Comparison of ENCODE assay signal across 9 cellular contexts in genomic region chr16:57475711-57476339, GRCh38. TPM values are rescaled to one million over a fixed set of nuclear protein-coding genes. Genes with fewer than 3 reads are reported as not detected.
DNase-seq lines count a peak whose midpoint lies in the region; ATAC-seq, FAIRE-seq and TF ChIP-seq lines count a peak whose summit lies in the region.
"Had no signal": no experiment of that assay in that cellular context is flagged by ENCODE, and none has a peak within 500 bp of the region (broad histone marks: within the 10 kb centered on the region; RNA-seq: fewer than 3 reads in every experiment).

No MANE protein-coding gene starts in this region.

- ATAC-seq in GM21786 (IDR thresholded peaks at IDR 0.05; ENCODE audit: unreplicated experiment) (peak; percentile 91), thoracic aorta (ENCODE audit: insufficient number of reproducible peaks, low FRiP score, low read depth) (no peak)

- peak; percentile 67 for DNase-seq in GM03348 (ENCODE audit: low spot score)
- peak; percentile 90 for DNase-seq in Karpas-422
- DNase-seq in activated CD4-positive, CD25-positive, alpha-beta regulatory T cell (lab: John Stamatoyannopoulos, UW) = peak; percentile 22 to 51 (median 40)
- peak; percentile 76 for DNase-seq in cerebellar cortex (ENCODE audit: low spot score)
- no peak for DNase-seq in thoracic aorta (ENCODE audit: low spot score)
- no peak for DNase-seq in frontal cortex (ENCODE audit: low spot score in 2 of 2)

- WGBS in mesodermal cell (ENCODE audit: insufficient coverage in 2 of 2), 2 experiments = 15 to 16% methylated on average over 8 to 12 of the region's 12 CpGs

- H3K9me2 ChIP-seq in Karpas-422 (replicated peaks; ENCODE audit: insufficient read depth, low read length) = no peaks in the 10 kb centered on the region

- no peak for FAIRE-seq in frontal cortex (lab: Jason Lieb, UNC)
- FAIRE-seq: endometrium had no signal

- H3K4me1 ChIP-seq in Karpas-422 (ENCODE audit: low read length) (peaks cover 16% of the 10 kb centered on the region), mesodermal cell (ENCODE audit: control insufficient read depth, insufficient read depth, low read length, poor library complexity, severe bottlenecking) (peaks cover 28% of the 10 kb centered on the region), thoracic aorta (ENCODE audit: control insufficient read depth in 1 of 2, low read depth in 2 of 2) (peaks cover 23 to 51% of the 10 kb centered on the region in 2 donors)

- peak; percentile 21 for TF ChIP-seq CTCF in thoracic aorta (IDR thresholded peaks at IDR 0.05)

- H3K4me3 ChIP-seq in Karpas-422 (ENCODE audit: low read length) (peak overlapping the region; percentile 56; the same call in 1 of the 2 replicates), mesodermal cell (ENCODE audit: extremely low read depth, insufficient read depth, low read length, poor library complexity, severe bottlenecking) (peak overlapping the region; percentile 53), thoracic aorta (no peak overlapping the region)

- peak overlapping the region; percentile 64 for H3K4me2 ChIP-seq in Karpas-422 (ENCODE audit: low read depth, low read length, poor library complexity, severe bottlenecking)

- no peaks in the 10 kb centered on the region for H3K9me3 ChIP-seq in Karpas-422 (ENCODE audit: low read length)
- no peaks in the 10 kb centered on the region for H3K9me3 ChIP-seq in mesodermal cell (ENCODE audit: control insufficient read depth, low read length)
- no peaks in the 10 kb centered on the region for H3K9me3 ChIP-seq in thoracic aorta

- H4K20me1 ChIP-seq in Karpas-422 (ENCODE audit: insufficient read depth, low read depth, low read length) = no peaks in the 10 kb centered on the region

- H3K36me3 ChIP-seq in Karpas-422 (ENCODE audit: insufficient read depth, low read length) = 0 out of 2 replicates have a peak, but pooled peaks cover under 1% of the 10 kb centered on the region
- H3K36me3 ChIP-seq in mesodermal cell (ENCODE audit: control insufficient read depth, insufficient read depth, low read length) = peaks cover 96% of the 10 kb centered on the region
- H3K36me3 ChIP-seq in thoracic aorta = peaks cover 35% of the 10 kb centered on the region

- H3K27ac ChIP-seq in Karpas-422 (ENCODE audit: low read length) (no peak overlapping the region), mesodermal cell (ENCODE audit: low read depth, low read length, severe bottlenecking) (peak overlapping the region; percentile 60), thoracic aorta (peak overlapping the region in 1 of 2 donors; percentile 83)

- no peaks in the 10 kb centered on the region for H3K27me3 ChIP-seq in Karpas-422 (ENCODE audit: low read length)
- no peaks in the 10 kb centered on the region for H3K27me3 ChIP-seq in thoracic aorta (replicated peaks; ENCODE audit: insufficient read depth)

- peak overlapping the region; percentile 82; the same call in 1 of the 2 replicates for H2AFZ ChIP-seq in Karpas-422 (ENCODE audit: low read length)

- H3K9ac ChIP-seq in Karpas-422 (ENCODE audit: low read length) = peak overlapping the region; percentile 61

- no peaks in the 10 kb centered on the region for H3K79me2 ChIP-seq in Karpas-422 (ENCODE audit: low read length)

RNA-seq across cellular contexts. Expression of gene DOK4, which starts 10.5 kb away (rescaled TPM):
- 3.2 and 3.4 TPM in 2 replicates for total RNA-seq in Karpas-422 (2014; rRNA removed; shearing (Covaris generic); ENCODE audit: low replicate concordance)
- polyA plus RNA-seq in mesodermal cell (2013, experiment 1 of 2) = 710 TPM
- 670 TPM for polyA plus RNA-seq in mesodermal cell (2013, experiment 2 of 2)
- total RNA-seq in thoracic aorta (10 to 100 TPM; 43.2 to 70.1 TPM), frontal cortex (71.7 TPM)

RNA-seq across cellular contexts. Expression of gene POLR2C, which starts 13.3 kb away (rescaled TPM):
- total RNA-seq in Karpas-422 (2014; rRNA removed; shearing (Covaris generic); ENCODE audit: low replicate concordance) = 75.5 and 87.6 TPM in 2 replicates
- polyA plus RNA-seq in mesodermal cell (2013, experiment 1 of 2) = 107 TPM
- 90.5 TPM for polyA plus RNA-seq in mesodermal cell (2013, experiment 2 of 2)
- total RNA-seq in thoracic aorta (100 to 1,000 TPM; 110 to 130 TPM), frontal cortex (70.9 TPM)

RNA-seq across cellular contexts. Expression of gene COQ9, which starts 28.5 kb away (rescaled TPM):
- 39.5 and 46.9 TPM in 2 replicates for total RNA-seq in Karpas-422 (2014; rRNA removed; shearing (Covaris generic); ENCODE audit: low replicate concordance)
- 32.8 TPM for polyA plus RNA-seq in mesodermal cell (2013, experiment 1 of 2)
- 34.7 TPM for polyA plus RNA-seq in mesodermal cell (2013, experiment 2 of 2)
- 10 to 100 TPM; 29.5 to 33.5 TPM for total RNA-seq in thoracic aorta
- 26.1 TPM for total RNA-seq in frontal cortex

RNA-seq across cellular contexts. Expression of gene CIAPIN1, which starts 28.6 kb away (rescaled TPM):
- 37.7 and 70.6 TPM in 2 replicates for total RNA-seq in Karpas-422 (2014; rRNA removed; shearing (Covaris generic); ENCODE audit: low replicate concordance)
- polyA plus RNA-seq in mesodermal cell (2013, experiment 1 of 2) = 64.5 TPM
- 59.6 TPM for polyA plus RNA-seq in mesodermal cell (2013, experiment 2 of 2)
- 10 to 100 TPM; 18.1 to 25.0 TPM for total RNA-seq in thoracic aorta
- total RNA-seq in frontal cortex = 90.9 TPM

Comparison
In these comparisons a context has a peak if more than half of its experiments do, and no peak if none do; other contexts are left out.
1. DNase-seq: peak in GM03348 (single experiment), Karpas-422 (single experiment), activated CD4-positive, CD25-positive, alpha-beta regulatory T cell (4 of 4) and cerebellar cortex (single experiment); none in thoracic aorta (single experiment) and frontal cortex (0 of 2).
2. RNA of gene DOK4, which starts 10.5 kb away (total RNA-seq): 71.7 TPM in frontal cortex (single experiment) and 43.2 to 70.1 TPM in thoracic aorta; 3.2 to 3.4 TPM in Karpas-422; every median in the first group is over 10 times any median in the second.